8 cellular contexts compared by ENCODE assay signal in the genomic region with DNA sequence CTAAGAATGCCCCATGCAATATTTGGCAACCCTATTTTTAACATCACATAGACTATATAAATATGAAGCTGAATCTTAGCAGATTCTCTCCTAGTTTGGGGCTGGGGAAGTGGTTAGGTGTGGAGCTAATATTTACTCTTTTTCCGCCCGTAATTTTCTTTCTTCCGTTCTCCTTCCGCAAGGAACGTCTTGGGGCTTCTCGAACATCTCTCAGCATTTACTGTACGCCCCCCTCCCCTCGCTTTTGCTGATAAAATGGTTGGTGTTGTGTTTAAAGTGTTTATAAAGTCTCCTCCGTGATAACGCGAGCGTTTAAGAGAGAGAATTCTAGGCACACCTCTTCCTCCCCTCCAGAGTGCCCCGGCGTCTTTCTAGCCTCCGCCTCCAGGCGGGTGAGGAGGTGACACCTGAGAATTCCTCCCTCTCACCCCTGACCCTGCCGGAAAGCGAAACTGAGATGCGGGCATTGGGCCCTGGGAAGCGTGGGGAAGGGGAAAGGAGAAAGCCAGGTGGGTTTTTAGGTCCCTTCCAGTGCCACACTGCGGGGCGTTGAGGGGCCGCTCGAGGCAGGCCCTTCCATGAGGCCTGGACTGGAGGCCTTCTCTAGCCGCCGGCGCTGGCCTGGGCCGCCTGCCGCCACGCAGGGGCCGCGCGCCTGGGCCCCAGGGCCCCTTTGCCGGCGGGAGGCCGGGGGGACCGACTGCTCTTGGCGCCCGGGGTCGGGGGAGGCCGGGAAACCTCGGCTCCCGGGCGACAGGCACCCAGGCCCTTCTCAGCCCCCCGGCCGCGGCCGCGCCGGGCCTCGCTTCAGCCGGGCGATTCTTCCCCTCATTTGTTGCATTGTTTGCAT.
A peak's percentile ranks its signal among the peaks of the same experiment; 100 is the strongest.
DNase-seq lines count a peak whose midpoint lies in the region; ATAC-seq and TF ChIP-seq lines count a peak whose summit lies in the region.
"Not testable (repeated sequence)": the region's sequence is repeated elsewhere in the genome, so short reads cannot be mapped to it uniquely, and the experiment has no call there.

No MANE protein-coding gene starts in this region.

- H3F3A ChIP-seq in MM.1S (ENCODE audit: insufficient read depth, low read length) = not testable (repeated sequence)

- H3K9me3 Mint-ChIP-seq in activated naive CD4-positive, alpha-beta T cell treated with anti-CD3 and anti-CD28 coated beads, Interleukin-2, amount 50 U/mL, for 24 hours = not testable (repeated sequence)

- peak overlapping the region; percentile 75 for H3K9ac ChIP-seq in MM.1S (ENCODE audit: low read length)

- TF ChIP-seq CTCF in MM.1S (IDR thresholded peaks at IDR 0.05; ENCODE audit: low read length) = peak; percentile 3; the same call in 1 of the 2 replicates

- peak overlapping the region; percentile 70 for H3K4me3 ChIP-seq in MM.1S (ENCODE audit: low read length)
- H3K4me3 ChIP-seq in iPS-11a (ENCODE audit: low read depth, low read length) = peak overlapping the region; percentile 43

- not testable (repeated sequence) for H3K27me3 ChIP-seq in MM.1S (replicated peaks; ENCODE audit: insufficient read depth, low read length)

- not testable (repeated sequence) for H3K9me3 ChIP-seq in MM.1S (replicated peaks; ENCODE audit: insufficient read depth, low read length)

- H4K20me1 ChIP-seq in MM.1S (ENCODE audit: insufficient read depth, low read length) = not testable (repeated sequence)

- ATAC-seq in GM19023 (IDR thresholded peaks at IDR 0.05; ENCODE audit: unreplicated experiment) = peak; percentile 86
- ATAC-seq in HG02852 (IDR thresholded peaks at IDR 0.05; ENCODE audit: unreplicated experiment) = peak; percentile 90

- H3K9me2 ChIP-seq in MM.1S (replicated peaks; ENCODE audit: insufficient read depth, low read length) = not testable (repeated sequence)

- in situ Hi-C loops in ACHN (cut with HindIII; ENCODE audit: low pct_ligation_motif_present, low pct_unique_long_range_greater_than_20kb, low sequenced_read_pairs) = not testable (repeated sequence)

- H3K4me1 ChIP-seq in MM.1S (ENCODE audit: low read length) = not testable (repeated sequence)

- not testable (repeated sequence) for H3K27me3 Mint-ChIP-seq in activated naive CD4-positive, alpha-beta T cell treated with anti-CD3 and anti-CD28 coated beads, Interleukin-2, amount 50 U/mL, for 24 hours

- H3K36me3 Mint-ChIP-seq in activated naive CD4-positive, alpha-beta T cell treated with anti-CD3 and anti-CD28 coated beads, Interleukin-2, amount 50 U/mL, for 24 hours = not testable (repeated sequence)

- peak overlapping the region; percentile 12; the same call in 1 of the 2 replicates for H3K27ac ChIP-seq in MM.1S (ENCODE audit: low read length)

- DNase-seq in ACHN (peak; percentile 96), MM.1S (peak; percentile 81), UCSD-AML1 (lab: John Stamatoyannopoulos, UW; ENCODE audit: unreplicated experiment) (peak; percentile 58), retina (peak; percentile 22)

- H3K4me2 ChIP-seq in MM.1S (ENCODE audit: low read depth, low read length) = peak overlapping the region; percentile 64

- peaks cover 71% of the 10 kb centered on the region for H3K4me1 Mint-ChIP-seq in activated naive CD4-positive, alpha-beta T cell treated with anti-CD3 and anti-CD28 coated beads, Interleukin-2, amount 50 U/mL, for 24 hours

- not testable (repeated sequence) for H3K36me3 ChIP-seq in MM.1S (replicated peaks; ENCODE audit: insufficient read depth, low read length)

- peak overlapping the region; percentile 96 for H3K4me3 Mint-ChIP-seq in activated naive CD4-positive, alpha-beta T cell treated with anti-CD3 and anti-CD28 coated beads, Interleukin-2, amount 50 U/mL, for 24 hours

- H2AFZ ChIP-seq in MM.1S (ENCODE audit: low read length) = peak overlapping the region; percentile 94

- peak overlapping the region; percentile 99 for H3K27ac Mint-ChIP-seq in activated naive CD4-positive, alpha-beta T cell treated with anti-CD3 and anti-CD28 coated beads, Interleukin-2, amount 50 U/mL, for 24 hours

- H3K79me2 ChIP-seq in MM.1S (ENCODE audit: low read length) = not testable (repeated sequence)

Comparison
In these comparisons a context has a peak if more than half of its experiments do, and no peak if none do; other contexts are left out.
1. Peak in every context shown above with its lines: DNase-seq, ATAC-seq, H3K4me3 ChIP-seq and H3K27ac ChIP-seq.
2. DNase-seq: peak in every context shown above with its lines; median percentile 96 in ACHN; 81 in MM.1S; 58 in UCSD-AML1; 22 in retina.